8 cellular contexts compared by ENCODE assay signal in genomic region chr15:98647774-98648653, GRCh38. TPM values are rescaled to one million over a fixed set of nuclear protein-coding genes. Genes with fewer than 3 reads are reported as not detected.
DNase-seq lines count a peak whose midpoint lies in the region; ATAC-seq and TF ChIP-seq lines count a peak whose summit lies in the region.

Gene IGF1R (plus strand): TSS chr15:98648539. CDS start chr15:98649582, 1,043 bp downstream.

- peak within 1 kb of the TSS; percentile 83 for H3K4me3 ChIP-seq in Caco-2 (ENCODE audit: low read depth, low read length)
- peak within 1 kb of the TSS; percentile 85 to 87 for H3K4me3 ChIP-seq in Panc1 (ENCODE audit: low read depth in 2 of 2, low read length in 2 of 2)
- peak within 1 kb of the TSS; percentile 69 to 93 (median 82) for H3K4me3 ChIP-seq in esophagus squamous epithelium

- TF ChIP-seq POLR2A in esophagus squamous epithelium (IDR thresholded peaks at IDR 0.05): peak in 2 of 4 donors; percentile 53 to 58

- H3K9me3 ChIP-seq in Caco-2: no peaks in the 10 kb centered on the region
- no peaks in the 10 kb centered on the region for H3K9me3 ChIP-seq in Panc1 (ENCODE audit: control insufficient read depth, insufficient read depth, low read depth, low read length)
- H3K9me3 ChIP-seq in esophagus squamous epithelium: no peaks in the 10 kb centered on the region

- CTCF ChIA-PET in Caco-2 (lab: Charles Lee) (interaction anchor here (0.8 to 2.3 kb wide), 5 partner anchors 12 to 429 kb away, joined by 4 to 12 read pairs (median 5); no protein-coding TSS in a partner anchor), Panc1 (lab: Charles Lee) (interaction anchor here (0.5 to 1.1 kb wide), 4 partner anchors 126 to 203 kb away, joined by 3 to 11 read pairs (median 4); no protein-coding TSS in a partner anchor)

- POLR2A ChIA-PET in Caco-2 (lab: Charles Lee) (no interaction called here), Panc1 (lab: Charles Lee) (no interaction called here)

- peaks cover 5% of the 10 kb centered on the region for H3K27me3 Mint-ChIP-seq in Caco-2 (ENCODE audit: insufficient read depth, unreplicated experiment)

- ATAC-seq in GM21447 (IDR thresholded peaks at IDR 0.05; ENCODE audit: unreplicated experiment) (peak; percentile 66), Panc1 (peak; percentile 73)

- 0 to 3% methylated on average over 3 to 8 of the region's 106 CpGs for WGBS in esophagus squamous epithelium, 2 donors

- H3K9me3 Mint-ChIP-seq in Caco-2 (ENCODE audit: unreplicated experiment): no peaks in the 10 kb centered on the region

- H3K27ac Mint-ChIP-seq in Caco-2 (ENCODE audit: unreplicated experiment): peak within 1 kb of the TSS; percentile 91

- DNase-seq in Caco-2 (peak; percentile 81 to 93), HuH-7 (ENCODE audit: low spot score) (peak; percentile 76), Panc1 (ENCODE audit: low read depth, low spot score) (no peak), esophagus squamous epithelium (lab: John Stamatoyannopoulos, UW) (peak; percentile 25), myocyte (ENCODE audit: low read depth) (peak; percentile 90)
- peak; percentile 88 to 93 for DNase-seq in activated T-cell treated with anti-CD3 and anti-CD28 coated beads, Interleukin-2, amount 50 U/mL, for 48 hours
- DNase-seq in stimulated activated CD8-positive, alpha-beta memory T cell treated with anti-CD3 and anti-CD28 coated beads, Interleukin-7, amount 100 ng/mL, for 24 hours (ENCODE audit: low read depth): peak; percentile 63

- H3K27me3 ChIP-seq in Caco-2 (replicated peaks; ENCODE audit: control insufficient read depth, insufficient read depth, low read length): no peaks in the 10 kb centered on the region
- H3K27me3 ChIP-seq in Panc1 (ENCODE audit: control insufficient read depth, insufficient read depth, low read length): 0 out of 2 replicates have a peak, but pooled peaks cover 2% of the 10 kb centered on the region
- peaks cover 0 to 33% (median 0%) of the 10 kb centered on the region in 4 donors for H3K27me3 ChIP-seq in esophagus squamous epithelium

- H3K4me3 Mint-ChIP-seq in Caco-2 (ENCODE audit: unreplicated experiment): peak within 1 kb of the TSS; percentile 93

- TF ChIP-seq CTCF in Caco-2 (IDR thresholded peaks at IDR 0.05; ENCODE audit: insufficient read depth in 1 of 2, low read depth in 1 of 2, low read length in 1 of 2, severe bottlenecking in 1 of 2, unreplicated experiment in 1 of 2) (no peak), Panc1 (IDR thresholded peaks at IDR 0.05) (peak; percentile 70), esophagus squamous epithelium (IDR thresholded peaks at IDR 0.05) (peak in 1 of 6 experiments; percentile 14)

- in situ Hi-C loops in Panc1 (cut with HindIII; ENCODE audit: low pct_unique_long_range_greater_than_20kb, low sequenced_read_pairs): no loop called here

- H3K27ac ChIP-seq in Panc1 (ENCODE audit: low read length) (peak within 1 kb of the TSS; percentile 75), esophagus squamous epithelium (peak within 1 kb of the TSS; percentile 91 to 98 (median 96))

- H3K4me1 ChIP-seq in Caco-2 (peaks cover 17% of the 10 kb centered on the region), Panc1 (ENCODE audit: control insufficient read depth, insufficient read depth, low read length) (peaks cover 28% of the 10 kb centered on the region), esophagus squamous epithelium (peaks cover 0 to 47% (median 10%) of the 10 kb centered on the region in 3 donors)

- peaks cover 11% of the 10 kb centered on the region for H3K4me1 Mint-ChIP-seq in Caco-2 (ENCODE audit: low read depth, unreplicated experiment)

- BruUV-seq in Caco-2 (replicated peaks; lab: Mats Ljungman, UMichigan) (no TSS peak), Panc1 (replicated peaks; lab: Mats Ljungman, UMichigan) (no TSS peak)

- H3K36me3 Mint-ChIP-seq in Caco-2 (ENCODE audit: insufficient read depth, unreplicated experiment): peaks cover 15% of the 10 kb centered on the region

- no peaks in the 10 kb centered on the region for H3K36me3 ChIP-seq in Caco-2 (ENCODE audit: control insufficient read depth, insufficient read depth, low read length)
- H3K36me3 ChIP-seq in Panc1 (ENCODE audit: control insufficient read depth, insufficient read depth, low read length): no peaks in the 10 kb centered on the region; the same call in 1 of the 2 replicates
- no peaks in the 10 kb centered on the region for H3K36me3 ChIP-seq in esophagus squamous epithelium

- intact Hi-C loops in Caco-2 (cut with micrococcal nuclease; ENCODE audit: unreplicated experiment) (loop anchor here (1.0 to 5.0 kb wide), 5 partner anchors 36 to 219 kb away; no protein-coding TSS in a partner anchor), Panc1 (cut with micrococcal nuclease; ENCODE audit: unreplicated experiment) (loop anchor here (1.0 kb wide), 1 partner anchor 205 kb away; no protein-coding TSS in a partner anchor), esophagus squamous epithelium (cut with DNase I) (loop anchor here (5.0 to 10.0 kb wide), 2 partner anchors 126 to 417 kb away; no protein-coding TSS in a partner anchor)

RNA-seq across cellular contexts. Expression of gene IGF1R, which starts in this region (rescaled TPM):
- total RNA-seq in Caco-2 (2022) (51.6 and 57.4 TPM in 2 replicates), Panc1 (2021; ENCODE audit: unreplicated experiment) (77.1 TPM), esophagus squamous epithelium (10 to 100 TPM; 20.5 to 54.8 (median 40.4) TPM), myocyte (9.6 and 21.2 TPM in 2 replicates)
- 38.0 TPM for polyA plus RNA-seq in Panc1 (2012; ENCODE audit: insufficient read length)
- 38.7 TPM for polyA plus RNA-seq in myocyte (2012)
